Comparison of ENCODE assay signal across 10 cellular contexts in genomic region chr17:39926135-39926587, GRCh38. TPM values are rescaled to one million over a fixed set of nuclear protein-coding genes. Genes with fewer than 3 reads are reported as not detected.
DNase-seq lines count a peak whose midpoint lies in the region; ATAC-seq, FAIRE-seq and TF ChIP-seq lines count a peak whose summit lies in the region.
"Had no signal": no experiment of that assay in that cellular context is flagged by ENCODE, and none has a peak within 500 bp of the region (broad histone marks: within the 10 kb centered on the region; RNA-seq: fewer than 3 reads in every experiment).

No MANE protein-coding gene starts in this region.

- no peaks in the 10 kb centered on the region for H3K9me3 ChIP-seq in HepG2 (ENCODE audit: low read length)
- no peaks in the 10 kb centered on the region for H3K9me3 ChIP-seq in thoracic aorta

- H4K20me1 ChIP-seq in HepG2 (ENCODE audit: insufficient read depth, low read length): peaks cover 7% of the 10 kb centered on the region; the same call in 1 of the 2 replicates

- TF ChIP-seq CTCF in HepG2 (CRISPR knock-in tag; IDR thresholded peaks at IDR 0.05): no peak
- TF ChIP-seq CTCF in thoracic aorta (IDR thresholded peaks at IDR 0.05): no peak

- TF ChIP-seq POLR2A in HepG2 (IDR thresholded peaks at IDR 0.05; ENCODE audit: insufficient read depth in 1 of 2, low read depth in 2 of 2, low read length in 2 of 2): no peak

- DNase-seq in activated T-cell treated with anti-CD3 and anti-CD28 coated beads, Interleukin-2, amount 50 U/mL, for 4 hours: no peak
- DNase-seq in activated T-cell treated with anti-CD3 and anti-CD28 coated beads, Interleukin-2, amount 50 U/mL, for 1 hour: no peak
- no peak for DNase-seq in HepG2 (ENCODE audit: low spot score)
- no peak for DNase-seq in thoracic aorta (ENCODE audit: low spot score)
- DNase-seq in stimulated activated CD4-positive, alpha-beta T cell treated with anti-CD3 and anti-CD28 coated beads, Interleukin-4, amount 100 ng/mL, for 1 hour: no peak
- no peak for DNase-seq in DMS 273 treated with DMSO at 0.1 percent for 48 hours (lab: John Stamatoyannopoulos, UW)
- no peak for DNase-seq in H4 (ENCODE audit: low spot score)

- H3K36me3 ChIP-seq in HepG2 (replicated peaks in 1 of 2; ENCODE audit: control insufficient read depth in 1 of 2, insufficient read depth in 2 of 2, low read length in 2 of 2) (peaks cover 23 to 26% of the 10 kb centered on the region in 2 experiments), thoracic aorta (peaks cover 20% of the 10 kb centered on the region)

- no peak for FAIRE-seq in HepG2 (lab: Jason Lieb, UNC)
- FAIRE-seq: colon had no signal

- H3K4me1 Mint-ChIP-seq in activated T-cell treated with anti-CD3 and anti-CD28 coated beads, Interleukin-2, amount 50 U/mL, for 4 hours (ENCODE audit: low read depth): peaks cover 63% of the 10 kb centered on the region
- peaks cover 37% of the 10 kb centered on the region for H3K4me1 Mint-ChIP-seq in activated T-helper 17 cell treated with anti-CD3 and anti-CD28 coated beads, Interleukin-2, amount 50 U/mL, for 72 hours

- TF ChIP-seq RAD21 in HepG2 (CRISPR knock-in tag; IDR thresholded peaks at IDR 0.05): no peak

- H2AFZ ChIP-seq in HepG2 (ENCODE audit: low read length): no peak overlapping the region

- H3K4me1 ChIP-seq in HepG2 (ENCODE audit: insufficient read depth, low read length) (peaks cover 77% of the 10 kb centered on the region), thoracic aorta (ENCODE audit: control insufficient read depth in 1 of 2, low read depth in 2 of 2) (peaks cover 12 to 46% of the 10 kb centered on the region in 2 donors)

- WGBS in HepG2 (ENCODE audit: low lambda C conversion rate): 17% methylated on average over 4 of the region's 4 CpGs

- peak overlapping the region; percentile 97 for H3K4me2 ChIP-seq in HepG2 (ENCODE audit: low read depth, low read length)

- H3K79me2 ChIP-seq in HepG2 (ENCODE audit: insufficient read depth, low read length): peaks cover 50% of the 10 kb centered on the region

- BruUV-seq in HepG2 (replicated peaks; lab: Mats Ljungman, UMichigan): no TSS peak

- H3K36me3 Mint-ChIP-seq in activated T-cell treated with anti-CD3 and anti-CD28 coated beads, Interleukin-2, amount 50 U/mL, for 4 hours (ENCODE audit: insufficient read depth): peaks cover 11% of the 10 kb centered on the region
- H3K36me3 Mint-ChIP-seq in activated T-helper 17 cell treated with anti-CD3 and anti-CD28 coated beads, Interleukin-2, amount 50 U/mL, for 72 hours (ENCODE audit: low read depth): peaks cover 39% of the 10 kb centered on the region

- POLR2A ChIA-PET in HepG2 (lab: Yijun Ruan, JAX): interaction anchor here (0.6 to 5.3 kb wide), 15 partner anchors 8 to 223 kb away, joined by 3 to 47 read pairs (median 4); partner anchors contain the start of genes GSDMB and PSMD3

- CTCF ChIA-PET in HepG2 (lab: Yijun Ruan, JAX; ENCODE audit: low intra/inter-chr PET ratio, low total read pairs): no interaction called here

- peak overlapping the region; percentile 72 to 96 (median 90) for H3K4me3 ChIP-seq in HepG2 (replicated peaks in 1 of 3; ENCODE audit: insufficient read depth in 1 of 3, low read depth in 2 of 3, low read length in 3 of 3)
- peak overlapping the region; percentile 93 for H3K4me3 ChIP-seq in thoracic aorta

- in situ Hi-C loops in HepG2 (cut with HindIII; ENCODE audit: extremely low pct_ligation_motif_present, low pct_unique_long_range_greater_than_20kb): no loop called here

- no peaks in the 10 kb centered on the region for H3K27me3 Mint-ChIP-seq in activated T-cell treated with anti-CD3 and anti-CD28 coated beads, Interleukin-2, amount 50 U/mL, for 4 hours (ENCODE audit: low read depth)
- no peaks in the 10 kb centered on the region for H3K27me3 Mint-ChIP-seq in activated T-helper 17 cell treated with anti-CD3 and anti-CD28 coated beads, Interleukin-2, amount 50 U/mL, for 72 hours

- peak overlapping the region; percentile 93 for H3K27ac ChIP-seq in HepG2 (ENCODE audit: extremely low read length, insufficient read depth, low read length)
- H3K27ac ChIP-seq in thoracic aorta: no peak overlapping the region

- no peak for ATAC-seq in activated T-cell treated with anti-CD3 and anti-CD28 coated beads, Interleukin-2, amount 50 U/mL, for 4 hours
- ATAC-seq in activated T-helper 17 cell treated with anti-CD3 and anti-CD28 coated beads, Interleukin-2, amount 50 U/mL, for 72 hours (replicated peaks): no peak
- no peak for ATAC-seq in HepG2
- ATAC-seq in thoracic aorta (ENCODE audit: insufficient number of reproducible peaks, low FRiP score, low read depth): no peak

- intact Hi-C loops in HepG2 (cut with micrococcal nuclease; ENCODE audit: unreplicated experiment): loop anchor here (2.0 to 10.0 kb wide), 2 partner anchors 55 to 179 kb away; partner anchors contain the start of genes NR1D1 and PSMD3

- no peaks in the 10 kb centered on the region for H3K9me3 Mint-ChIP-seq in activated T-cell treated with anti-CD3 and anti-CD28 coated beads, Interleukin-2, amount 50 U/mL, for 4 hours
- H3K9me3 Mint-ChIP-seq in activated T-helper 17 cell treated with anti-CD3 and anti-CD28 coated beads, Interleukin-2, amount 50 U/mL, for 72 hours: no peaks in the 10 kb centered on the region

- no peak for TF ChIP-seq EP300 in HepG2 (IDR thresholded peaks at IDR 0.05; ENCODE audit: low read depth in 2 of 2, low read length in 2 of 2)
- no peak for TF ChIP-seq EP300 in HepG2 (CRISPR knock-in tag; IDR thresholded peaks at IDR 0.05; ENCODE audit: borderline replicate concordance)

- H3K9ac ChIP-seq in HepG2 (ENCODE audit: insufficient read depth, low read depth, low read length): peak overlapping the region; percentile 90

- H3K27ac Mint-ChIP-seq in activated T-helper 17 cell treated with anti-CD3 and anti-CD28 coated beads, Interleukin-2, amount 50 U/mL, for 72 hours: peak overlapping the region; percentile 92

- peak overlapping the region; percentile 90 for H3K4me3 Mint-ChIP-seq in activated T-cell treated with anti-CD3 and anti-CD28 coated beads, Interleukin-2, amount 50 U/mL, for 4 hours
- H3K4me3 Mint-ChIP-seq in activated T-helper 17 cell treated with anti-CD3 and anti-CD28 coated beads, Interleukin-2, amount 50 U/mL, for 72 hours: peak overlapping the region; percentile 89

- no peaks in the 10 kb centered on the region; a peak in 1 of 5 replicates for H3K27me3 ChIP-seq in HepG2 (ENCODE audit: control insufficient read depth in 1 of 2, insufficient read depth in 2 of 2, low read length in 2 of 2)
- H3K27me3 ChIP-seq in thoracic aorta (replicated peaks; ENCODE audit: insufficient read depth): no peaks in the 10 kb centered on the region

RNA-seq across cellular contexts. Expression of gene ORMDL3, which starts 1.2 kb away (rescaled TPM):
- total RNA-seq in activated T-cell treated with anti-CD3 and anti-CD28 coated beads, Interleukin-2, amount 50 U/mL, for 4 hours: 10 to 100 TPM; 48.9 to 71.0 (median 52.1) TPM
- 10 to 100 TPM; 66.8 to 70.3 TPM for total RNA-seq in activated T-helper 17 cell treated with anti-CD3 and anti-CD28 coated beads, Interleukin-2, amount 50 U/mL, for 72 hours
- total RNA-seq in HepG2 (2016; rRNA removed; fragmentation: Illumina TruSeq; extraction: Trizol) (125 and 181 TPM in 2 replicates), thoracic aorta (10 to 100 TPM; 43.3 to 64.0 TPM)
- 52.8 and 58.2 TPM in 2 replicates for total RNA-seq in HepG2 (2016; cell fraction: cytosol; rRNA removed; fragmentation: Illumina TruSeq; extraction: Trizol; ENCODE audit: low read depth)
- total RNA-seq in HepG2 (2016; cell fraction: insoluble cytoplasmic fraction; rRNA removed; fragmentation: Illumina TruSeq; extraction: Trizol): 110 and 214 TPM in 2 replicates
- total RNA-seq in HepG2 (2016; cell fraction: membrane; rRNA removed; fragmentation: Illumina TruSeq; extraction: Trizol): 136 and 143 TPM in 2 replicates
- total RNA-seq in HepG2 (2016; cell fraction: nucleus; rRNA removed; fragmentation: Illumina TruSeq; extraction: Trizol): 112 and 134 TPM in 2 replicates
- polyA plus RNA-seq in HepG2 (2011; rRNA removed): 384 and 546 TPM in 2 replicates
- 330 and 331 TPM in 2 replicates for polyA plus RNA-seq in HepG2 (2011; cell fraction: cytosol; rRNA removed)
- polyA plus RNA-seq in HepG2 (2011; cell fraction: nucleus; rRNA removed): 319 and 431 TPM in 2 replicates
- 176 and 292 TPM in 2 replicates for polyA plus RNA-seq in HepG2 (2012)
- 35.1 and 42.1 TPM in 2 replicates for polyA plus RNA-seq in HepG2 (2016; cell fraction: cytosol; fragmentation: Illumina TruSeq; extraction: Trizol; ENCODE audit: low read depth)
- 81.8 and 96.3 TPM in 2 replicates for polyA plus RNA-seq in HepG2 (2016; cell fraction: insoluble cytoplasmic fraction; fragmentation: Illumina TruSeq; extraction: Trizol; ENCODE audit: low read depth)
- 72.9 and 81.6 TPM in 2 replicates for polyA plus RNA-seq in HepG2 (2016; cell fraction: membrane; fragmentation: Illumina TruSeq; extraction: Trizol; ENCODE audit: low read depth)
- polyA plus RNA-seq in HepG2 (2016; cell fraction: nucleus; fragmentation: Illumina TruSeq; extraction: Trizol; ENCODE audit: insufficient read depth, low read depth): 169 and 170 TPM in 2 replicates
- polyA minus RNA-seq in HepG2 (2011; rRNA and poly(A)+ RNA removed; ENCODE audit: low replicate concordance): 76.0 and 1,167 TPM in 2 replicates
- 115 and 192 TPM in 2 replicates for polyA minus RNA-seq in HepG2 (2011; cell fraction: cytosol; rRNA and poly(A)+ RNA removed)
- 79.2 and 94.6 TPM in 2 replicates for polyA minus RNA-seq in HepG2 (2011; cell fraction: nucleus; rRNA and poly(A)+ RNA removed)
- 21.8 and 24.0 TPM in 2 replicates for total RNA-seq in H4 (2014; rRNA removed; shearing (Covaris generic))

RNA-seq across cellular contexts. Expression of gene LRRC3C, which starts 1.4 kb away (rescaled TPM):
- total RNA-seq in activated T-cell treated with anti-CD3 and anti-CD28 coated beads, Interleukin-2, amount 50 U/mL, for 4 hours: not detected
- total RNA-seq in activated T-helper 17 cell treated with anti-CD3 and anti-CD28 coated beads, Interleukin-2, amount 50 U/mL, for 72 hours: not detected
- total RNA-seq in HepG2 (2016; rRNA removed; fragmentation: Illumina TruSeq; extraction: Trizol) (not detected in 2 replicates), thoracic aorta (not detected)
- total RNA-seq in HepG2 (2016; cell fraction: cytosol; rRNA removed; fragmentation: Illumina TruSeq; extraction: Trizol; ENCODE audit: low read depth): not detected in 2 replicates
- not detected in 2 replicates for total RNA-seq in HepG2 (2016; cell fraction: insoluble cytoplasmic fraction; rRNA removed; fragmentation: Illumina TruSeq; extraction: Trizol)
- total RNA-seq in HepG2 (2016; cell fraction: membrane; rRNA removed; fragmentation: Illumina TruSeq; extraction: Trizol): not detected in 2 replicates
- not detected in 2 replicates for total RNA-seq in HepG2 (2016; cell fraction: nucleus; rRNA removed; fragmentation: Illumina TruSeq; extraction: Trizol)
- polyA plus RNA-seq in HepG2 (2011; rRNA removed): 0.10 and 0.17 TPM in 2 replicates
- 0.11 TPM in 1 of 2 replicates, not detected in the other for polyA plus RNA-seq in HepG2 (2011; cell fraction: cytosol; rRNA removed)
- polyA plus RNA-seq in HepG2 (2011; cell fraction: nucleus; rRNA removed): not detected in 2 replicates
- not detected in 2 replicates for polyA plus RNA-seq in HepG2 (2012)
- not detected in 2 replicates for polyA plus RNA-seq in HepG2 (2016; cell fraction: cytosol; fragmentation: Illumina TruSeq; extraction: Trizol; ENCODE audit: low read depth)
- not detected in 2 replicates for polyA plus RNA-seq in HepG2 (2016; cell fraction: insoluble cytoplasmic fraction; fragmentation: Illumina TruSeq; extraction: Trizol; ENCODE audit: low read depth)
- polyA plus RNA-seq in HepG2 (2016; cell fraction: membrane; fragmentation: Illumina TruSeq; extraction: Trizol; ENCODE audit: low read depth): not detected in 2 replicates
- polyA plus RNA-seq in HepG2 (2016; cell fraction: nucleus; fragmentation: Illumina TruSeq; extraction: Trizol; ENCODE audit: insufficient read depth, low read depth): not detected in 2 replicates
- 0.24 TPM in 1 of 2 replicates, not detected in the other for polyA minus RNA-seq in HepG2 (2011; rRNA and poly(A)+ RNA removed; ENCODE audit: low replicate concordance)
- polyA minus RNA-seq in HepG2 (2011; cell fraction: cytosol; rRNA and poly(A)+ RNA removed): not detected in 2 replicates
- not detected in 2 replicates for polyA minus RNA-seq in HepG2 (2011; cell fraction: nucleus; rRNA and poly(A)+ RNA removed)
- total RNA-seq in H4 (2014; rRNA removed; shearing (Covaris generic)): not detected in 2 replicates
- total RNA-seq: Daoy had no signal

RNA-seq across cellular contexts. Expression of gene GSDMB, which starts 7.7 kb away (rescaled TPM):
- total RNA-seq in activated T-cell treated with anti-CD3 and anti-CD28 coated beads, Interleukin-2, amount 50 U/mL, for 4 hours: 1 to 10 TPM; 4.1 to 5.1 (median 4.7) TPM
- total RNA-seq in activated T-helper 17 cell treated with anti-CD3 and anti-CD28 coated beads, Interleukin-2, amount 50 U/mL, for 72 hours: 10 to 100 TPM; 28.9 to 37.6 TPM
- total RNA-seq in HepG2 (2016; rRNA removed; fragmentation: Illumina TruSeq; extraction: Trizol): 0.70 and 3.3 TPM in 2 replicates
- 0.44 and 0.51 TPM in 2 replicates for total RNA-seq in HepG2 (2016; cell fraction: cytosol; rRNA removed; fragmentation: Illumina TruSeq; extraction: Trizol; ENCODE audit: low read depth)
- 0.76 and 2.9 TPM in 2 replicates for total RNA-seq in HepG2 (2016; cell fraction: insoluble cytoplasmic fraction; rRNA removed; fragmentation: Illumina TruSeq; extraction: Trizol)
- 0.31 and 0.62 TPM in 2 replicates for total RNA-seq in HepG2 (2016; cell fraction: membrane; rRNA removed; fragmentation: Illumina TruSeq; extraction: Trizol)
- total RNA-seq in HepG2 (2016; cell fraction: nucleus; rRNA removed; fragmentation: Illumina TruSeq; extraction: Trizol): 8.3 and 9.3 TPM in 2 replicates
- 30.4 and 39.4 TPM in 2 replicates for polyA plus RNA-seq in HepG2 (2011; rRNA removed)
- 3.7 and 4.3 TPM in 2 replicates for polyA plus RNA-seq in HepG2 (2011; cell fraction: cytosol; rRNA removed)
- 140 and 180 TPM in 2 replicates for polyA plus RNA-seq in HepG2 (2011; cell fraction: nucleus; rRNA removed)
- 36.5 and 54.8 TPM in 2 replicates for polyA plus RNA-seq in HepG2 (2012)
- polyA plus RNA-seq in HepG2 (2016; cell fraction: cytosol; fragmentation: Illumina TruSeq; extraction: Trizol; ENCODE audit: low read depth): 0.33 and 0.52 TPM in 2 replicates
- 0.73 and 1.2 TPM in 2 replicates for polyA plus RNA-seq in HepG2 (2016; cell fraction: insoluble cytoplasmic fraction; fragmentation: Illumina TruSeq; extraction: Trizol; ENCODE audit: low read depth)
- 0.26 and 0.35 TPM in 2 replicates for polyA plus RNA-seq in HepG2 (2016; cell fraction: membrane; fragmentation: Illumina TruSeq; extraction: Trizol; ENCODE audit: low read depth)
- 21.8 and 24.9 TPM in 2 replicates for polyA plus RNA-seq in HepG2 (2016; cell fraction: nucleus; fragmentation: Illumina TruSeq; extraction: Trizol; ENCODE audit: insufficient read depth, low read depth)
- polyA minus RNA-seq in HepG2 (2011; rRNA and poly(A)+ RNA removed; ENCODE audit: low replicate concordance): 4.9 and 23.3 TPM in 2 replicates
- 1.1 and 1.5 TPM in 2 replicates for polyA minus RNA-seq in HepG2 (2011; cell fraction: cytosol; rRNA and poly(A)+ RNA removed)
- 42.0 and 56.2 TPM in 2 replicates for polyA minus RNA-seq in HepG2 (2011; cell fraction: nucleus; rRNA and poly(A)+ RNA removed)
- 10 to 100 TPM in 1 of 2 donors, 1 to 10 TPM in 1; 8.3 to 16.0 TPM for total RNA-seq in thoracic aorta
- 0.10 TPM in 1 of 2 replicates, not detected in the other for total RNA-seq in H4 (2014; rRNA removed; shearing (Covaris generic))

RNA-seq across cellular contexts. Expression of gene GSDMA, which starts 36.6 kb away (rescaled TPM):
- 1 to 10 TPM in 1 of 3 donors, under 1 TPM in 2; 0.32 to 1.6 (median 0.41) TPM for total RNA-seq in activated T-cell treated with anti-CD3 and anti-CD28 coated beads, Interleukin-2, amount 50 U/mL, for 4 hours
- 1 to 10 TPM in 1 of 2 donors, under 1 TPM in 1; 0.63 to 1.1 TPM for total RNA-seq in activated T-helper 17 cell treated with anti-CD3 and anti-CD28 coated beads, Interleukin-2, amount 50 U/mL, for 72 hours
- total RNA-seq in HepG2 (2016; rRNA removed; fragmentation: Illumina TruSeq; extraction: Trizol) (not detected in 2 replicates), thoracic aorta (1 to 10 TPM in 1 of 2 donors, under 1 TPM in 1; 0.68 to 1.2 TPM)
- total RNA-seq in HepG2 (2016; cell fraction: cytosol; rRNA removed; fragmentation: Illumina TruSeq; extraction: Trizol; ENCODE audit: low read depth): not detected in 2 replicates
- not detected in 2 replicates for total RNA-seq in HepG2 (2016; cell fraction: insoluble cytoplasmic fraction; rRNA removed; fragmentation: Illumina TruSeq; extraction: Trizol)
- not detected in 2 replicates for total RNA-seq in HepG2 (2016; cell fraction: membrane; rRNA removed; fragmentation: Illumina TruSeq; extraction: Trizol)
- not detected in 2 replicates for total RNA-seq in HepG2 (2016; cell fraction: nucleus; rRNA removed; fragmentation: Illumina TruSeq; extraction: Trizol)
- 0.07 TPM in 1 of 2 replicates, not detected in the other for polyA plus RNA-seq in HepG2 (2011; rRNA removed)
- polyA plus RNA-seq in HepG2 (2011; cell fraction: cytosol; rRNA removed): 0.08 TPM in 1 of 2 replicates, not detected in the other
- polyA plus RNA-seq in HepG2 (2011; cell fraction: nucleus; rRNA removed): not detected in 2 replicates
- not detected in 2 replicates for polyA plus RNA-seq in HepG2 (2012)
- not detected in 2 replicates for polyA plus RNA-seq in HepG2 (2016; cell fraction: cytosol; fragmentation: Illumina TruSeq; extraction: Trizol; ENCODE audit: low read depth)
- not detected in 2 replicates for polyA plus RNA-seq in HepG2 (2016; cell fraction: insoluble cytoplasmic fraction; fragmentation: Illumina TruSeq; extraction: Trizol; ENCODE audit: low read depth)
- not detected in 2 replicates for polyA plus RNA-seq in HepG2 (2016; cell fraction: membrane; fragmentation: Illumina TruSeq; extraction: Trizol; ENCODE audit: low read depth)
- not detected in 2 replicates for polyA plus RNA-seq in HepG2 (2016; cell fraction: nucleus; fragmentation: Illumina TruSeq; extraction: Trizol; ENCODE audit: insufficient read depth, low read depth)
- polyA minus RNA-seq in HepG2 (2011; rRNA and poly(A)+ RNA removed; ENCODE audit: low replicate concordance): not detected in 2 replicates
- polyA minus RNA-seq in HepG2 (2011; cell fraction: cytosol; rRNA and poly(A)+ RNA removed): not detected in 2 replicates
- not detected in 2 replicates for polyA minus RNA-seq in HepG2 (2011; cell fraction: nucleus; rRNA and poly(A)+ RNA removed)
- total RNA-seq in H4 (2014; rRNA removed; shearing (Covaris generic)): not detected in 2 replicates
- total RNA-seq: Daoy had no signal

RNA-seq across cellular contexts. Expression of gene PSMD3, which starts 54.4 kb away (rescaled TPM):
- total RNA-seq in activated T-cell treated with anti-CD3 and anti-CD28 coated beads, Interleukin-2, amount 50 U/mL, for 4 hours: 100 to 1,000 TPM; 276 to 288 (median 280) TPM
- 100 to 1,000 TPM in 1 of 2 donors, 10 to 100 TPM in 1; 97.6 to 159 TPM for total RNA-seq in activated T-helper 17 cell treated with anti-CD3 and anti-CD28 coated beads, Interleukin-2, amount 50 U/mL, for 72 hours
- total RNA-seq in HepG2 (2016; rRNA removed; fragmentation: Illumina TruSeq; extraction: Trizol) (114 and 146 TPM in 2 replicates), thoracic aorta (10 to 100 TPM; 68.8 to 74.2 TPM)
- total RNA-seq in HepG2 (2016; cell fraction: cytosol; rRNA removed; fragmentation: Illumina TruSeq; extraction: Trizol; ENCODE audit: low read depth): 19.9 and 20.3 TPM in 2 replicates
- 99.4 and 154 TPM in 2 replicates for total RNA-seq in HepG2 (2016; cell fraction: insoluble cytoplasmic fraction; rRNA removed; fragmentation: Illumina TruSeq; extraction: Trizol)
- total RNA-seq in HepG2 (2016; cell fraction: membrane; rRNA removed; fragmentation: Illumina TruSeq; extraction: Trizol): 37.5 and 39.8 TPM in 2 replicates
- total RNA-seq in HepG2 (2016; cell fraction: nucleus; rRNA removed; fragmentation: Illumina TruSeq; extraction: Trizol): 88.8 and 102 TPM in 2 replicates
- 97.4 and 118 TPM in 2 replicates for polyA plus RNA-seq in HepG2 (2011; rRNA removed)
- 82.0 and 93.0 TPM in 2 replicates for polyA plus RNA-seq in HepG2 (2011; cell fraction: cytosol; rRNA removed)
- polyA plus RNA-seq in HepG2 (2011; cell fraction: nucleus; rRNA removed): 117 and 120 TPM in 2 replicates
- polyA plus RNA-seq in HepG2 (2012): 97.2 and 131 TPM in 2 replicates
- 14.5 and 14.8 TPM in 2 replicates for polyA plus RNA-seq in HepG2 (2016; cell fraction: cytosol; fragmentation: Illumina TruSeq; extraction: Trizol; ENCODE audit: low read depth)
- 110 and 126 TPM in 2 replicates for polyA plus RNA-seq in HepG2 (2016; cell fraction: insoluble cytoplasmic fraction; fragmentation: Illumina TruSeq; extraction: Trizol; ENCODE audit: low read depth)
- polyA plus RNA-seq in HepG2 (2016; cell fraction: membrane; fragmentation: Illumina TruSeq; extraction: Trizol; ENCODE audit: low read depth): 20.5 and 22.5 TPM in 2 replicates
- 160 and 165 TPM in 2 replicates for polyA plus RNA-seq in HepG2 (2016; cell fraction: nucleus; fragmentation: Illumina TruSeq; extraction: Trizol; ENCODE audit: insufficient read depth, low read depth)
- polyA minus RNA-seq in HepG2 (2011; rRNA and poly(A)+ RNA removed; ENCODE audit: low replicate concordance): 151 and 161 TPM in 2 replicates
- 49.5 and 51.3 TPM in 2 replicates for polyA minus RNA-seq in HepG2 (2011; cell fraction: cytosol; rRNA and poly(A)+ RNA removed)
- 34.4 and 36.3 TPM in 2 replicates for polyA minus RNA-seq in HepG2 (2011; cell fraction: nucleus; rRNA and poly(A)+ RNA removed)
- total RNA-seq in H4 (2014; rRNA removed; shearing (Covaris generic)): 165 and 172 TPM in 2 replicates
